ENCODE assay signal across 8 cellular contexts in the genomic region with DNA sequence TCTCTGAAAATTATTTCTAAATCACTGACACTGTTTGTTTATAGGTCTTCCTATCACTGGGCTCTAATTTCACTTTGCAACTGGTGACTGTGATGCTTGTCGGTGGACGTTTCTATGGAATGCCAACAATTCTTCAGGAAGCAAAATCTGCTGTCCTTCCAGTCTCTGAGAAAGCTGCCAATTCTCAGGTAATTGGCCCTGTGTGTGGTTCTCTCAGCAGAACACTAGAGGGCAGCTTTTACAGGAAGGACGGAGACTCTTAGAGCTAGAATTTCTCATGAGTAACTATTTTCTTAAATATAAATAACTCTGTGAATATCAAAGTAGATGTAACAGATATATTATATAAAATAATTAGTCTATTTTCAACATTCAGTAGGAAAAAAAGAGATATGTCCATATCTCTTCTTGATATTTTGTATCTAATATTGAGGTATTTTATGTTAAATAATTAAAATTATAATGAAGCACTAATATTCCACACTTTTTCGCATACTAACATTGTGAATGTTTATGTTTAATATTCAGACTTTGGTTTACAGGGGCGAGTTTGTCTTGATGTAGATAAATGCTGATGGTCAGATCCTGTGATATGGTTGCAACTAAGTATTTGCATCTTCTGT.
A peak's percentile ranks its signal among the peaks of the same experiment; 100 is the strongest.
DNase-seq lines count a peak whose midpoint lies in the region; TF ChIP-seq lines count a peak whose summit lies in the region.

No MANE protein-coding gene starts in this region.

- H3K36me3 ChIP-seq in WERI-Rb-1 (peaks cover 11% of the 10 kb centered on the region), vagina (no peaks in the 10 kb centered on the region)

- no peak overlapping the region for H2BK5ac ChIP-seq in H9 (ENCODE audit: insufficient read length, low read length)

- H3K79me2 ChIP-seq in H9 (ENCODE audit: insufficient read depth, low read length): no peaks in the 10 kb centered on the region

- no peak overlapping the region for H3K4me2 ChIP-seq in H9 (ENCODE audit: insufficient read depth, insufficient read length, low read length)

- no peak overlapping the region for H4K8ac ChIP-seq in H9 (replicated peaks; ENCODE audit: insufficient read length, low read depth, low read length)

- CTCF ChIA-PET in AG04450 (lab: Charles Lee): interaction anchor here (0.5 to 7.7 kb wide), 14 partner anchors 9 to 616 kb away, joined by 3 to 74 read pairs (median 4); no protein-coding TSS in a partner anchor

- H3K36me3 Mint-ChIP-seq in H9 (ENCODE audit: insufficient read depth in 1 of 3, low read depth in 3 of 3): peaks cover 14 to 29% (median 26%) of the 10 kb centered on the region in 3 experiments

- WGBS in H9 (ENCODE audit: extremely low coverage, insufficient read length, low lambda C conversion rate): no CpG with 5 or more reads among the region's 5 CpGs

- H3K4me3 ChIP-seq in AG04450 (ENCODE audit: low read depth, low read length) (no peak overlapping the region), WERI-Rb-1 (ENCODE audit: low read depth, low read length) (no peak overlapping the region), vagina (no peak overlapping the region)

- no peak overlapping the region for H4K5ac ChIP-seq in H9 (ENCODE audit: insufficient read length, low read depth, low read length)

- in situ Hi-C loops in G401 (cut with HindIII; ENCODE audit: low sequenced_read_pairs): no loop called here

- H4K20me1 ChIP-seq in H9 (ENCODE audit: control insufficient read depth, insufficient read depth, insufficient read length): no peaks in the 10 kb centered on the region

- no peak overlapping the region for H3K23ac ChIP-seq in H9 (ENCODE audit: insufficient read length, low read depth, low read length)

- H3K27ac Mint-ChIP-seq in H9: peak overlapping the region in 1 of 3 experiments; percentile 13; a peak in 2 of 7 replicates

- no peak overlapping the region for H2BK120ac ChIP-seq in H9 (ENCODE audit: low read depth, low read length, poor library complexity, severe bottlenecking)

- no peaks in the 10 kb centered on the region for H3K27me3 ChIP-seq in AG04450 (ENCODE audit: control insufficient read depth, insufficient read depth, low read length)
- H3K27me3 ChIP-seq in H9 (ENCODE audit: insufficient read depth, low read length): no peaks in the 10 kb centered on the region
- H3K27me3 ChIP-seq in WERI-Rb-1 (ENCODE audit: insufficient read depth, low read depth, severe bottlenecking): no peaks in the 10 kb centered on the region
- no peaks in the 10 kb centered on the region for H3K27me3 ChIP-seq in vagina

- no peak overlapping the region for H3K56ac ChIP-seq in H9 (ENCODE audit: insufficient read length, low read depth, low read length)

- H3K4me1 ChIP-seq in H9 (ENCODE audit: insufficient read depth, low read length): no peaks in the 10 kb centered on the region
- H3K4me1 ChIP-seq in vagina: no peaks in the 10 kb centered on the region

- no peak overlapping the region for H3K4me3 Mint-ChIP-seq in H9

- H2BK20ac ChIP-seq in H9 (ENCODE audit: low read depth, low read length, poor library complexity, severe bottlenecking): no peak overlapping the region

- H3K9me3 Mint-ChIP-seq in H9: peaks cover 24 to 25% of the 10 kb centered on the region in 2 experiments

- TF ChIP-seq CTCF in AG04450 (IDR thresholded peaks at IDR 0.05; ENCODE audit: low read depth, low read length) (peak; percentile 77), H9 (conservative IDR thresholded peaks at IDR 0.05) (peak; percentile 88), WERI-Rb-1 (IDR thresholded peaks at IDR 0.05; ENCODE audit: low read depth, low read length) (peak; percentile 52), vagina (IDR thresholded peaks at IDR 0.05) (peak in 2 of 3 experiments; percentile 10 to 21)

- H3K27ac ChIP-seq in AG04450 (ENCODE audit: low read depth, low read length) (no peak overlapping the region), H9 (ENCODE audit: insufficient read length, low read depth, low read length) (no peak overlapping the region), WERI-Rb-1 (no peak overlapping the region), vagina (no peak overlapping the region)

- H2BK15ac ChIP-seq in H9 (ENCODE audit: low read depth, low read length): no peak overlapping the region

- no peaks in the 10 kb centered on the region for H3K23me2 ChIP-seq in H9 (ENCODE audit: insufficient read length, low read depth, low read length, poor library complexity, severe bottlenecking)

- H3K18ac ChIP-seq in H9 (ENCODE audit: insufficient read length, low read depth, low read length): no peak overlapping the region

- H2AFZ ChIP-seq in H9 (ENCODE audit: low read length): no peak overlapping the region

- H3K79me1 ChIP-seq in H9 (ENCODE audit: insufficient read depth, low read depth, low read length, poor library complexity, severe bottlenecking): no peaks in the 10 kb centered on the region

- intact Hi-C loops in vagina (cut with DNase I): no loop called here

- DNase-seq in AG04450 (ENCODE audit: low read depth, low spot score) (no peak), G401 (ENCODE audit: low spot score) (peak; percentile 54), H9 (peak; percentile 58), M059J (ENCODE audit: low read depth) (peak; percentile 40), WERI-Rb-1 (peak; percentile 21), iris pigment epithelial cell (ENCODE audit: low read depth) (peak; percentile 52), vagina (ENCODE audit: extremely low spot score in 2 of 2) (no peak)
- DNase-seq in activated CD8-positive, alpha-beta memory T cell treated with anti-CD3 and anti-CD28 coated beads, Interleukin-2, amount 50 U/mL, for 48 hours: no peak

- TF ChIP-seq POLR2A in vagina (IDR thresholded peaks at IDR 0.05): no peak

- H3K9me3 ChIP-seq in AG04450 (ENCODE audit: control insufficient read depth, insufficient read depth, low read length) (no peaks in the 10 kb centered on the region), H9 (ENCODE audit: control insufficient read depth, low read depth, low read length) (no peaks in the 10 kb centered on the region), WERI-Rb-1 (ENCODE audit: severe bottlenecking) (peaks cover 10% of the 10 kb centered on the region), vagina (no peaks in the 10 kb centered on the region)

- no peak overlapping the region for H3K14ac ChIP-seq in H9 (ENCODE audit: insufficient read depth, low read length)

- no peak overlapping the region for H3K4ac ChIP-seq in H9 (ENCODE audit: low read depth, low read length)

- no peak overlapping the region for H4K91ac ChIP-seq in H9 (ENCODE audit: insufficient read length, low read depth, low read length)

- H3K27me3 Mint-ChIP-seq in H9 (ENCODE audit: low read depth): no peaks in the 10 kb centered on the region; the same call in 1 of the 2 replicates

- peaks cover 0 to 4% of the 10 kb centered on the region in 2 experiments; a peak in 1 of 4 replicates for H3K4me1 Mint-ChIP-seq in H9

- H3T11ph ChIP-seq in H9 (ENCODE audit: low read length): no peak overlapping the region

- H3K9ac ChIP-seq in H9 (ENCODE audit: extremely low read depth, insufficient read length, low read length): no peak overlapping the region

- no peak overlapping the region for H2AK5ac ChIP-seq in H9 (ENCODE audit: insufficient read length, low read length)

- POLR2A ChIA-PET in AG04450 (lab: Yijun Ruan, JAX): no interaction called here

- H2BK12ac ChIP-seq in H9 (ENCODE audit: insufficient read length, low read depth, low read length): no peak overlapping the region

Comparison
In these comparisons a context has a peak if more than half of its experiments do, and no peak if none do; other contexts are left out.
1. DNase-seq: peak in G401 (single experiment), H9 (single experiment), M059J (single experiment), WERI-Rb-1 (single experiment) and iris pigment epithelial cell (single experiment); none in AG04450 (single experiment), vagina (0 of 2) and activated CD8-positive, alpha-beta memory T cell treated with anti-CD3 and anti-CD28 coated beads, Interleukin-2, amount 50 U/mL, for 48 hours (single experiment).
2. CTCF ChIP-seq: peak in every context shown above with its lines; median percentile 88 in H9; 77 in AG04450; 52 in WERI-Rb-1; 16 in vagina.